7 cellular contexts compared by ENCODE assay signal in the genomic region with DNA sequence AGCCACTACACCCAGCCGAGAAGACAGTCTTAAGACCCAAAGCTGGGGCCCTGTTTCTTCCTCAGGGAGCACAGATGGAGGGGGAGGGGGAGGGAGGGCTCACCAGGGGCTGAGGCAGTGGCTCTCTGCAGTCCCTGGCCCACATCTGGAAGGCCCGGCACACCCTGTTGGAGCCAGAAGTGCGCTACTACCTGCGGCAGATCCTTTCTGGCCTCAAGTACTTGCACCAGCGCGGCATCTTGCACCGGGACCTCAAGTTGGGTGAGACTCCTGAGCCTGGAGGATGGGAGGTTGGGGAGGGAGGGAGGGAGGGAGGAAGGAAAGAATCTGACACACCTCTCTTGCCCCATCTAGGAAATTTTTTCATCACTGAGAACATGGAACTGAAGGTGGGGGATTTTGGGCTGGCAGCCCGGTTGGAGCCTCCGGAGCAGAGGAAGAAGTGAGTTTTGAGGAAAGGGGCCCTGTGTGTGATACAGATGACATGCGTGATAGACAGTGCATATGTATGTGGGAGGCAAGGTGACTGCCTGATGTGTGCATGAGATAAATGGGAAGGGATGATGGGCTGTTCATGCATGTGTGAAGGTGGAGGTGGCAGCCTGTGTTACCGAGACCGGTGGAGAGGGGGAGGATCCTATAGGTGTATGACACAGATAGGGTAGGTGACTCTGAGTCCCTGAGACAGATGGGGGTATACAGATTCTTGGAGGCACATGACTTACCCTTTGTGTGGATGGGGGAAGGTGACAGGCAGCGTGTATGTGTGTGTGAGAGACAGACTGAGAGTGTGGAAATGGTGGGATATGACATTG. TPM values are rescaled to one million over a fixed set of nuclear protein-coding genes. Genes with fewer than 3 reads are reported as not detected.
DNase-seq lines count a peak whose midpoint lies in the region; ATAC-seq, FAIRE-seq and TF ChIP-seq lines count a peak whose summit lies in the region.

No MANE protein-coding gene starts in this region.

- peaks cover 6 to 38% of the 10 kb centered on the region in 2 experiments; a peak in 4 of 5 replicates for H3K36me3 ChIP-seq in HepG2 (replicated peaks in 1 of 2; ENCODE audit: control insufficient read depth in 1 of 2, insufficient read depth in 2 of 2, low read length in 2 of 2)
- peaks cover 9 to 18% of the 10 kb centered on the region in 2 donors for H3K36me3 ChIP-seq in stomach smooth muscle (ENCODE audit: control insufficient read depth in 2 of 2, insufficient read depth in 2 of 2, low read length in 2 of 2)

- no peak overlapping the region for H2AFZ ChIP-seq in HepG2 (ENCODE audit: low read length)

- TF ChIP-seq EP300 in HepG2 (IDR thresholded peaks at IDR 0.05; ENCODE audit: low read depth in 2 of 2, low read length in 2 of 2) (no peak), HepG2 (CRISPR knock-in tag; IDR thresholded peaks at IDR 0.05; ENCODE audit: borderline replicate concordance) (no peak)

- peak overlapping the region; percentile 97 for H3K4me2 ChIP-seq in HepG2 (ENCODE audit: low read depth, low read length)

- H3K9me3 ChIP-seq in HepG2 (ENCODE audit: low read length): no peaks in the 10 kb centered on the region
- H3K9me3 ChIP-seq in stomach smooth muscle (ENCODE audit: control insufficient read depth in 2 of 2, low read length in 2 of 2): no peaks in the 10 kb centered on the region

- no peak overlapping the region for H3K27ac ChIP-seq in HepG2 (ENCODE audit: extremely low read length, insufficient read depth, low read length)
- H3K27ac ChIP-seq in stomach smooth muscle (ENCODE audit: low read length): no peak overlapping the region

- POLR2A ChIA-PET in HepG2 (lab: Yijun Ruan, JAX): interaction anchor here (1.0 to 6.7 kb wide), 6 partner anchors 8 to 72 kb away, joined by 4 to 237 read pairs (median 50); partner anchors contain the start of genes BTBD19 and DYNLT4

- DNase-seq in NCI-H2171 (lab: John Stamatoyannopoulos, UW): peak; percentile 66
- DNase-seq in amniotic epithelial cell (ENCODE audit: low read depth): peak; percentile 50
- DNase-seq in HepG2 (ENCODE audit: low spot score): no peak

- no peak for FAIRE-seq in HepG2 (lab: Jason Lieb, UNC)

- BruUV-seq in HepG2 (replicated peaks; lab: Mats Ljungman, UMichigan): no TSS peak

- H3K9ac ChIP-seq in HepG2 (ENCODE audit: insufficient read depth, low read depth, low read length) (peak overlapping the region; percentile 47; the same call in 1 of the 2 replicates), stomach smooth muscle (ENCODE audit: low read length in 2 of 2) (peak overlapping the region; percentile 39 to 47)

- TF ChIP-seq CTCF in HepG2 (CRISPR knock-in tag; IDR thresholded peaks at IDR 0.05): no peak

- in situ Hi-C loops in HepG2 (cut with HindIII; ENCODE audit: extremely low pct_ligation_motif_present, low pct_unique_long_range_greater_than_20kb): no loop called here

- H3K79me2 ChIP-seq in HepG2 (ENCODE audit: insufficient read depth, low read length): peaks cover 17% of the 10 kb centered on the region

- H3K4me3 ChIP-seq in HepG2 (replicated peaks in 1 of 3; ENCODE audit: insufficient read depth in 1 of 3, low read depth in 2 of 3, low read length in 3 of 3) (peak overlapping the region; percentile 27 to 60 (median 45); a peak in 4 of 6 replicates), stomach smooth muscle (ENCODE audit: low read length in 2 of 2) (peak overlapping the region; percentile 60 to 63)

- CTCF ChIA-PET in HepG2 (lab: Yijun Ruan, JAX; ENCODE audit: low intra/inter-chr PET ratio, low total read pairs): no interaction called here

- peaks cover 56% of the 10 kb centered on the region for H3K4me1 ChIP-seq in HepG2 (ENCODE audit: insufficient read depth, low read length)
- peaks cover 42% of the 10 kb centered on the region for H3K4me1 ChIP-seq in stomach smooth muscle (ENCODE audit: control insufficient read depth, insufficient read depth, low read length)

- ATAC-seq in HepG2 (no peak), GM19463 (IDR thresholded peaks at IDR 0.05; ENCODE audit: unreplicated experiment) (no peak), HG02798 (IDR thresholded peaks at IDR 0.05; ENCODE audit: poor library complexity, unreplicated experiment) (no peak), GM18873 (IDR thresholded peaks at IDR 0.05; ENCODE audit: low FRiP score, unreplicated experiment) (no peak)

- TF ChIP-seq RAD21 in HepG2 (CRISPR knock-in tag; IDR thresholded peaks at IDR 0.05): no peak

- intact Hi-C loops in HepG2 (cut with micrococcal nuclease; ENCODE audit: unreplicated experiment): no loop called here

- H4K20me1 ChIP-seq in HepG2 (ENCODE audit: insufficient read depth, low read length): 0 out of 2 replicates have a peak, but pooled peaks cover 7% of the 10 kb centered on the region

- 89% methylated on average over 9 of the region's 13 CpGs for WGBS in HepG2 (ENCODE audit: low lambda C conversion rate)

- TF ChIP-seq POLR2A in HepG2 (IDR thresholded peaks at IDR 0.05; ENCODE audit: insufficient read depth in 1 of 2, low read depth in 2 of 2, low read length in 2 of 2): no peak

- H3K27me3 ChIP-seq in HepG2 (ENCODE audit: control insufficient read depth in 1 of 2, insufficient read depth in 2 of 2, low read length in 2 of 2) (no peaks in the 10 kb centered on the region), stomach smooth muscle (ENCODE audit: control insufficient read depth in 1 of 2, insufficient read depth in 2 of 2, low read length in 2 of 2) (no peaks in the 10 kb centered on the region)

RNA-seq across cellular contexts. Expression of gene PLK3, which starts 1.5 kb away (rescaled TPM):
- total RNA-seq in HepG2 (2016; rRNA removed; fragmentation: Illumina TruSeq; extraction: Trizol): 4.5 and 9.8 TPM in 2 replicates
- total RNA-seq in HepG2 (2016; cell fraction: cytosol; rRNA removed; fragmentation: Illumina TruSeq; extraction: Trizol; ENCODE audit: low read depth): 10.4 and 10.6 TPM in 2 replicates
- total RNA-seq in HepG2 (2016; cell fraction: insoluble cytoplasmic fraction; rRNA removed; fragmentation: Illumina TruSeq; extraction: Trizol): 3.0 and 11.4 TPM in 2 replicates
- total RNA-seq in HepG2 (2016; cell fraction: membrane; rRNA removed; fragmentation: Illumina TruSeq; extraction: Trizol): 7.7 and 8.3 TPM in 2 replicates
- 14.5 and 18.3 TPM in 2 replicates for total RNA-seq in HepG2 (2016; cell fraction: nucleus; rRNA removed; fragmentation: Illumina TruSeq; extraction: Trizol)
- 16.9 and 23.4 TPM in 2 replicates for polyA plus RNA-seq in HepG2 (2011; rRNA removed)
- polyA plus RNA-seq in HepG2 (2011; cell fraction: cytosol; rRNA removed): 7.7 and 8.3 TPM in 2 replicates
- polyA plus RNA-seq in HepG2 (2011; cell fraction: nucleus; rRNA removed): 101 and 106 TPM in 2 replicates
- 4.3 and 8.5 TPM in 2 replicates for polyA plus RNA-seq in HepG2 (2012)
- 2.2 and 2.4 TPM in 2 replicates for polyA plus RNA-seq in HepG2 (2016; cell fraction: cytosol; fragmentation: Illumina TruSeq; extraction: Trizol; ENCODE audit: low read depth)
- 5.2 and 6.6 TPM in 2 replicates for polyA plus RNA-seq in HepG2 (2016; cell fraction: insoluble cytoplasmic fraction; fragmentation: Illumina TruSeq; extraction: Trizol; ENCODE audit: low read depth)
- polyA plus RNA-seq in HepG2 (2016; cell fraction: membrane; fragmentation: Illumina TruSeq; extraction: Trizol; ENCODE audit: low read depth): 3.1 and 3.6 TPM in 2 replicates
- 41.8 and 43.4 TPM in 2 replicates for polyA plus RNA-seq in HepG2 (2016; cell fraction: nucleus; fragmentation: Illumina TruSeq; extraction: Trizol; ENCODE audit: insufficient read depth, low read depth)
- polyA minus RNA-seq in HepG2 (2011; rRNA and poly(A)+ RNA removed; ENCODE audit: low replicate concordance): 10.1 and 27.4 TPM in 2 replicates
- 5.1 and 11.4 TPM in 2 replicates for polyA minus RNA-seq in HepG2 (2011; cell fraction: cytosol; rRNA and poly(A)+ RNA removed)
- polyA minus RNA-seq in HepG2 (2011; cell fraction: nucleus; rRNA and poly(A)+ RNA removed): 37.5 and 48.6 TPM in 2 replicates

RNA-seq across cellular contexts. Expression of gene DYNLT4, which starts 5.5 kb away (rescaled TPM):
- total RNA-seq in HepG2 (2016; rRNA removed; fragmentation: Illumina TruSeq; extraction: Trizol): 0.77 TPM in 1 of 2 replicates, not detected in the other
- total RNA-seq in HepG2 (2016; cell fraction: cytosol; rRNA removed; fragmentation: Illumina TruSeq; extraction: Trizol; ENCODE audit: low read depth): 0.91 and 2.1 TPM in 2 replicates
- total RNA-seq in HepG2 (2016; cell fraction: insoluble cytoplasmic fraction; rRNA removed; fragmentation: Illumina TruSeq; extraction: Trizol): 0.93 TPM in 1 of 2 replicates, not detected in the other
- total RNA-seq in HepG2 (2016; cell fraction: membrane; rRNA removed; fragmentation: Illumina TruSeq; extraction: Trizol): 2.0 and 2.1 TPM in 2 replicates
- 0.91 and 2.1 TPM in 2 replicates for total RNA-seq in HepG2 (2016; cell fraction: nucleus; rRNA removed; fragmentation: Illumina TruSeq; extraction: Trizol)
- not detected in 2 replicates for polyA plus RNA-seq in HepG2 (2011; rRNA removed)
- 0.25 TPM in 1 of 2 replicates, not detected in the other for polyA plus RNA-seq in HepG2 (2011; cell fraction: cytosol; rRNA removed)
- 0.55 and 1.4 TPM in 2 replicates for polyA plus RNA-seq in HepG2 (2011; cell fraction: nucleus; rRNA removed)
- polyA plus RNA-seq in HepG2 (2012): not detected in 2 replicates
- not detected in 2 replicates for polyA plus RNA-seq in HepG2 (2016; cell fraction: cytosol; fragmentation: Illumina TruSeq; extraction: Trizol; ENCODE audit: low read depth)
- polyA plus RNA-seq in HepG2 (2016; cell fraction: insoluble cytoplasmic fraction; fragmentation: Illumina TruSeq; extraction: Trizol; ENCODE audit: low read depth): not detected in 2 replicates
- polyA plus RNA-seq in HepG2 (2016; cell fraction: membrane; fragmentation: Illumina TruSeq; extraction: Trizol; ENCODE audit: low read depth): not detected in 2 replicates
- not detected in 2 replicates for polyA plus RNA-seq in HepG2 (2016; cell fraction: nucleus; fragmentation: Illumina TruSeq; extraction: Trizol; ENCODE audit: insufficient read depth, low read depth)
- 3.7 TPM in 1 of 2 replicates, not detected in the other for polyA minus RNA-seq in HepG2 (2011; rRNA and poly(A)+ RNA removed; ENCODE audit: low replicate concordance)
- polyA minus RNA-seq in HepG2 (2011; cell fraction: cytosol; rRNA and poly(A)+ RNA removed): 0.88 TPM in 1 of 2 replicates, not detected in the other
- 3.4 and 10.9 TPM in 2 replicates for polyA minus RNA-seq in HepG2 (2011; cell fraction: nucleus; rRNA and poly(A)+ RNA removed)

RNA-seq across cellular contexts. Expression of gene BTBD19, which starts 6.6 kb away (rescaled TPM):
- total RNA-seq in HepG2 (2016; rRNA removed; fragmentation: Illumina TruSeq; extraction: Trizol): 1.0 and 2.7 TPM in 2 replicates
- total RNA-seq in HepG2 (2016; cell fraction: cytosol; rRNA removed; fragmentation: Illumina TruSeq; extraction: Trizol; ENCODE audit: low read depth): 0.51 and 0.97 TPM in 2 replicates
- total RNA-seq in HepG2 (2016; cell fraction: insoluble cytoplasmic fraction; rRNA removed; fragmentation: Illumina TruSeq; extraction: Trizol): 0.62 and 3.0 TPM in 2 replicates
- 0.87 and 1.1 TPM in 2 replicates for total RNA-seq in HepG2 (2016; cell fraction: membrane; rRNA removed; fragmentation: Illumina TruSeq; extraction: Trizol)
- total RNA-seq in HepG2 (2016; cell fraction: nucleus; rRNA removed; fragmentation: Illumina TruSeq; extraction: Trizol): 3.1 and 5.3 TPM in 2 replicates
- 6.7 and 8.8 TPM in 2 replicates for polyA plus RNA-seq in HepG2 (2011; rRNA removed)
- 1.8 and 2.0 TPM in 2 replicates for polyA plus RNA-seq in HepG2 (2011; cell fraction: cytosol; rRNA removed)
- polyA plus RNA-seq in HepG2 (2011; cell fraction: nucleus; rRNA removed): 38.3 and 42.2 TPM in 2 replicates
- polyA plus RNA-seq in HepG2 (2012): 2.6 and 2.7 TPM in 2 replicates
- 0.37 and 0.49 TPM in 2 replicates for polyA plus RNA-seq in HepG2 (2016; cell fraction: cytosol; fragmentation: Illumina TruSeq; extraction: Trizol; ENCODE audit: low read depth)
- polyA plus RNA-seq in HepG2 (2016; cell fraction: insoluble cytoplasmic fraction; fragmentation: Illumina TruSeq; extraction: Trizol; ENCODE audit: low read depth): 0.70 and 1.9 TPM in 2 replicates
- polyA plus RNA-seq in HepG2 (2016; cell fraction: membrane; fragmentation: Illumina TruSeq; extraction: Trizol; ENCODE audit: low read depth): 0.30 and 0.79 TPM in 2 replicates
- polyA plus RNA-seq in HepG2 (2016; cell fraction: nucleus; fragmentation: Illumina TruSeq; extraction: Trizol; ENCODE audit: insufficient read depth, low read depth): 10.8 and 15.7 TPM in 2 replicates
- polyA minus RNA-seq in HepG2 (2011; rRNA and poly(A)+ RNA removed; ENCODE audit: low replicate concordance): 1.2 and 11.3 TPM in 2 replicates
- 1.8 and 2.0 TPM in 2 replicates for polyA minus RNA-seq in HepG2 (2011; cell fraction: cytosol; rRNA and poly(A)+ RNA removed)
- polyA minus RNA-seq in HepG2 (2011; cell fraction: nucleus; rRNA and poly(A)+ RNA removed): 12.0 and 16.5 TPM in 2 replicates

RNA-seq across cellular contexts. Expression of gene BEST4, which starts 13.7 kb away (rescaled TPM):
- 1.4 TPM in 2 replicates for total RNA-seq in HepG2 (2016; rRNA removed; fragmentation: Illumina TruSeq; extraction: Trizol)
- 0.40 and 0.62 TPM in 2 replicates for total RNA-seq in HepG2 (2016; cell fraction: cytosol; rRNA removed; fragmentation: Illumina TruSeq; extraction: Trizol; ENCODE audit: low read depth)
- 1.4 and 1.5 TPM in 2 replicates for total RNA-seq in HepG2 (2016; cell fraction: insoluble cytoplasmic fraction; rRNA removed; fragmentation: Illumina TruSeq; extraction: Trizol)
- total RNA-seq in HepG2 (2016; cell fraction: membrane; rRNA removed; fragmentation: Illumina TruSeq; extraction: Trizol): 1.0 TPM in 2 replicates
- 0.63 and 1.2 TPM in 2 replicates for total RNA-seq in HepG2 (2016; cell fraction: nucleus; rRNA removed; fragmentation: Illumina TruSeq; extraction: Trizol)
- 0.71 and 0.77 TPM in 2 replicates for polyA plus RNA-seq in HepG2 (2011; rRNA removed)
- polyA plus RNA-seq in HepG2 (2011; cell fraction: cytosol; rRNA removed): 0.91 and 1.0 TPM in 2 replicates
- polyA plus RNA-seq in HepG2 (2011; cell fraction: nucleus; rRNA removed): 0.93 and 1.1 TPM in 2 replicates
- 1.1 and 1.4 TPM in 2 replicates for polyA plus RNA-seq in HepG2 (2012)
- polyA plus RNA-seq in HepG2 (2016; cell fraction: cytosol; fragmentation: Illumina TruSeq; extraction: Trizol; ENCODE audit: low read depth): 0.60 and 0.74 TPM in 2 replicates
- 2.0 TPM in 2 replicates for polyA plus RNA-seq in HepG2 (2016; cell fraction: insoluble cytoplasmic fraction; fragmentation: Illumina TruSeq; extraction: Trizol; ENCODE audit: low read depth)
- 0.73 and 0.86 TPM in 2 replicates for polyA plus RNA-seq in HepG2 (2016; cell fraction: membrane; fragmentation: Illumina TruSeq; extraction: Trizol; ENCODE audit: low read depth)
- polyA plus RNA-seq in HepG2 (2016; cell fraction: nucleus; fragmentation: Illumina TruSeq; extraction: Trizol; ENCODE audit: insufficient read depth, low read depth): 1.5 and 1.8 TPM in 2 replicates
- 0.26 and 0.35 TPM in 2 replicates for polyA minus RNA-seq in HepG2 (2011; rRNA and poly(A)+ RNA removed; ENCODE audit: low replicate concordance)
- polyA minus RNA-seq in HepG2 (2011; cell fraction: cytosol; rRNA and poly(A)+ RNA removed): 0.59 and 0.62 TPM in 2 replicates
- 0.25 and 0.52 TPM in 2 replicates for polyA minus RNA-seq in HepG2 (2011; cell fraction: nucleus; rRNA and poly(A)+ RNA removed)

RNA-seq across cellular contexts. Expression of gene RPS8, which starts 26.4 kb away (rescaled TPM):
- total RNA-seq in HepG2 (2016; rRNA removed; fragmentation: Illumina TruSeq; extraction: Trizol): 2,628 and 3,186 TPM in 2 replicates
- 4,101 and 4,477 TPM in 2 replicates for total RNA-seq in HepG2 (2016; cell fraction: cytosol; rRNA removed; fragmentation: Illumina TruSeq; extraction: Trizol; ENCODE audit: low read depth)
- 2,640 and 3,284 TPM in 2 replicates for total RNA-seq in HepG2 (2016; cell fraction: insoluble cytoplasmic fraction; rRNA removed; fragmentation: Illumina TruSeq; extraction: Trizol)
- total RNA-seq in HepG2 (2016; cell fraction: membrane; rRNA removed; fragmentation: Illumina TruSeq; extraction: Trizol): 6,651 and 6,789 TPM in 2 replicates
- 904 and 1,043 TPM in 2 replicates for total RNA-seq in HepG2 (2016; cell fraction: nucleus; rRNA removed; fragmentation: Illumina TruSeq; extraction: Trizol)
- 2,639 and 2,822 TPM in 2 replicates for polyA plus RNA-seq in HepG2 (2011; rRNA removed)
- polyA plus RNA-seq in HepG2 (2011; cell fraction: cytosol; rRNA removed): 3,216 and 3,450 TPM in 2 replicates
- 619 and 724 TPM in 2 replicates for polyA plus RNA-seq in HepG2 (2011; cell fraction: nucleus; rRNA removed)
- polyA plus RNA-seq in HepG2 (2012): 2,913 and 3,780 TPM in 2 replicates
- polyA plus RNA-seq in HepG2 (2016; cell fraction: cytosol; fragmentation: Illumina TruSeq; extraction: Trizol; ENCODE audit: low read depth): 3,820 and 4,041 TPM in 2 replicates
- 2,524 and 2,713 TPM in 2 replicates for polyA plus RNA-seq in HepG2 (2016; cell fraction: insoluble cytoplasmic fraction; fragmentation: Illumina TruSeq; extraction: Trizol; ENCODE audit: low read depth)
- 5,258 and 5,398 TPM in 2 replicates for polyA plus RNA-seq in HepG2 (2016; cell fraction: membrane; fragmentation: Illumina TruSeq; extraction: Trizol; ENCODE audit: low read depth)
- polyA plus RNA-seq in HepG2 (2016; cell fraction: nucleus; fragmentation: Illumina TruSeq; extraction: Trizol; ENCODE audit: insufficient read depth, low read depth): 1,350 and 1,442 TPM in 2 replicates
- 377 and 661 TPM in 2 replicates for polyA minus RNA-seq in HepG2 (2011; rRNA and poly(A)+ RNA removed; ENCODE audit: low replicate concordance)
- polyA minus RNA-seq in HepG2 (2011; cell fraction: cytosol; rRNA and poly(A)+ RNA removed): 497 and 522 TPM in 2 replicates
- 234 and 283 TPM in 2 replicates for polyA minus RNA-seq in HepG2 (2011; cell fraction: nucleus; rRNA and poly(A)+ RNA removed)
